23 cellular contexts compared by ENCODE assay signal in genomic region chr2:96940026-96940601, GRCh38. TPM values are rescaled to one million over a fixed set of nuclear protein-coding genes. Genes with fewer than 3 reads are reported as not detected.
A peak's percentile ranks its signal among the peaks of the same experiment; 100 is the strongest.
DNase-seq lines count a peak whose midpoint lies in the region; ATAC-seq and TF ChIP-seq lines count a peak whose summit lies in the region.
"Had no signal": no experiment of that assay in that cellular context is flagged by ENCODE, and none has a peak within 500 bp of the region (broad histone marks: within the 10 kb centered on the region; RNA-seq: fewer than 3 reads in every experiment).

No MANE protein-coding gene starts in this region.

- no peak overlapping the region for H3K18ac ChIP-seq in neuronal stem cell (ENCODE audit: low read length)

- no peaks in the 10 kb centered on the region for H3K79me1 ChIP-seq in neuronal stem cell (ENCODE audit: low read depth, low read length)

- H3K9me3 ChIP-seq in CD8-positive, alpha-beta memory T cell (ENCODE audit: low read length): no peaks in the 10 kb centered on the region
- no peaks in the 10 kb centered on the region for H3K9me3 ChIP-seq in neuronal stem cell (replicated peaks in 1 of 2; ENCODE audit: control insufficient read depth in 2 of 2, insufficient read depth in 1 of 2, low read depth in 1 of 2, low read length in 2 of 2)
- H3K9me3 ChIP-seq: gastrocnemius medialis had no signal

- no peak overlapping the region for H3K4me3 ChIP-seq in CD8-positive, alpha-beta memory T cell (ENCODE audit: low read length)
- H3K4me3 ChIP-seq in dorsolateral prefrontal cortex (no peak overlapping the region), neuronal stem cell (ENCODE audit: low read length in 2 of 2) (no peak overlapping the region), lower leg skin (ENCODE audit: low read depth, poor library complexity, severe bottlenecking) (no peak overlapping the region)
- H3K4me3 ChIP-seq: gastrocnemius medialis, psoas muscle had no signal

- CTCF ChIA-PET in CD8-positive, alpha-beta memory T cell (lab: Charles Lee): interaction anchor here (1.0 to 4.6 kb wide), 6 partner anchors 11 to 88 kb away, joined by 3 to 29 read pairs (median 7); partner anchors contain the start of gene ANKRD39

- no peak overlapping the region for H3K4me2 ChIP-seq in neuronal stem cell (ENCODE audit: insufficient read depth, low read length, poor library complexity, severe bottlenecking)

- H2BK15ac ChIP-seq in neuronal stem cell (ENCODE audit: low read length): no peak overlapping the region

- peak overlapping the region in 1 of 8 donors; percentile 62 for H3K27ac Mint-ChIP-seq in CD8-positive, alpha-beta memory T cell
- H3K27ac Mint-ChIP-seq in stimulated activated memory B cell treated with anti-CD40 and anti-IgM and Interleukin-4, amounts not matched to agents 10 μg/mL and 1 μg/mL and 100 μg/mL, for 72 hours: no peak overlapping the region
- H3K27ac Mint-ChIP-seq: nephron progenitor cell, type B pancreatic cell had no signal

- H3K9ac ChIP-seq in neuronal stem cell (ENCODE audit: low read depth, low read length, poor library complexity): peak overlapping the region; percentile 44

- H3K36me3 ChIP-seq in CD8-positive, alpha-beta memory T cell (ENCODE audit: insufficient read depth, low read length): no peaks in the 10 kb centered on the region
- H3K36me3 ChIP-seq in neuronal stem cell (replicated peaks in 1 of 2; ENCODE audit: control insufficient read depth in 2 of 2, insufficient read depth in 2 of 2, low read length in 2 of 2): no peaks in the 10 kb centered on the region
- H3K36me3 ChIP-seq: gastrocnemius medialis had no signal

- H4K8ac ChIP-seq in neuronal stem cell (ENCODE audit: low read depth, low read length): peak overlapping the region; percentile 17

- H3K4me1 ChIP-seq in CD8-positive, alpha-beta memory T cell (ENCODE audit: insufficient read depth, low read length): peaks cover 29% of the 10 kb centered on the region
- peaks cover 0 to 2% of the 10 kb centered on the region in 2 donors for H3K4me1 ChIP-seq in neuronal stem cell (ENCODE audit: control insufficient read depth in 2 of 2, insufficient read depth in 1 of 2, low read depth in 1 of 2, low read length in 2 of 2)
- H3K4me1 ChIP-seq: gastrocnemius medialis, psoas muscle had no signal

- DNase-seq in DMS79 treated with DMSO at 0.1 percent for 48 hours (lab: John Stamatoyannopoulos, UW) (peak; percentile 9), DMS79 (lab: John Stamatoyannopoulos, UW) (no peak), dorsolateral prefrontal cortex (peak in 8 of 10 donors; percentile 61 to 76 (median 62)), neuronal stem cell (ENCODE audit: low spot score) (no peak), lower leg skin (ENCODE audit: low spot score in 2 of 2) (no peak)
- DNase-seq in CD8-positive, alpha-beta memory T cell: peak in 1 of 5 donors; percentile 35
- no peak for DNase-seq in NK-92 treated with Interleukin-12 subunit alpha and Interleukin-12 subunit beta, amount 100 ng/mL, for 24 hours (lab: John Stamatoyannopoulos, UW)
- DNase-seq: activated CD4-positive, alpha-beta T cell treated with anti-CD3 and anti-CD28 coated beads for 36 hours; activated gamma-delta T cell treated with Interleukin-2 at 50 U/mL for 16 hours; Calu3; gastrocnemius medialis; left cardiac atrium; mesendoderm; NCI-H1048; NCI-H2081 treated with DMSO at 0.1 percent for 48 hours; NCI-H510A; nephron progenitor cell; stimulated activated naive CD8-positive, alpha-beta T cell treated with anti-CD3 and anti-CD28 coated beads, Interleukin-15, Interleukin-2, amounts not matched to agents 100 U/mL and 50 U/mL, for 24 hours had no signal

- H2AFZ ChIP-seq in neuronal stem cell (ENCODE audit: low read length): no peak overlapping the region

- H4K91ac ChIP-seq in neuronal stem cell (ENCODE audit: low read depth, low read length, poor library complexity): peak overlapping the region; percentile 92

- no peak overlapping the region for H2BK5ac ChIP-seq in neuronal stem cell (ENCODE audit: low read length)

- peak overlapping the region; percentile 56 for H3K14ac ChIP-seq in neuronal stem cell (ENCODE audit: low read length)

- POLR2A ChIA-PET in CD8-positive, alpha-beta memory T cell (lab: Charles Lee): interaction anchor here (1.9 kb wide), 1 partner anchor 72 kb away, joined by 8 read pairs; no protein-coding TSS in a partner anchor

- H2BK120ac ChIP-seq in neuronal stem cell (ENCODE audit: low read depth, low read length): no peak overlapping the region

- H3K4ac ChIP-seq in neuronal stem cell (ENCODE audit: low read length): no peak overlapping the region

- no peak for TF ChIP-seq POLR2A in lower leg skin (IDR thresholded peaks at IDR 0.05)

- intact Hi-C loops in dorsolateral prefrontal cortex (cut with DNase I) (no loop called here), lower leg skin (cut with DNase I; ENCODE audit: low total_unique reads) (no loop called here)

- no peaks in the 10 kb centered on the region for H3K27me3 ChIP-seq in CD8-positive, alpha-beta memory T cell (ENCODE audit: insufficient read depth, low read length, poor library complexity, severe bottlenecking)
- H3K27me3 ChIP-seq in dorsolateral prefrontal cortex (no peaks in the 10 kb centered on the region), neuronal stem cell (ENCODE audit: control insufficient read depth in 3 of 3, insufficient read depth in 3 of 3, low read depth in 1 of 3, low read length in 3 of 3) (peaks cover 0 to 2% (median 1%) of the 10 kb centered on the region in 3 experiments)
- H3K27me3 ChIP-seq: gastrocnemius medialis had no signal

- H3K27ac ChIP-seq in CD8-positive, alpha-beta memory T cell (ENCODE audit: low read depth, low read length): no peak overlapping the region
- H3K27ac ChIP-seq in dorsolateral prefrontal cortex (peak overlapping the region in 56 of 59 donors; percentile 31 to 91 (median 76)), neuronal stem cell (replicated peaks; ENCODE audit: low read length) (no peak overlapping the region)
- H3K27ac ChIP-seq: 22Rv1, gastrocnemius medialis, psoas muscle had no signal

- peak overlapping the region in 5 of 7 donors; percentile 1 to 70 (median 66) for H3K4me3 Mint-ChIP-seq in CD8-positive, alpha-beta memory T cell
- no peak overlapping the region for H3K4me3 Mint-ChIP-seq in stimulated activated memory B cell treated with anti-CD40 and anti-IgM and Interleukin-4, amounts not matched to agents 10 μg/mL and 1 μg/mL and 100 μg/mL, for 72 hours
- H3K4me3 Mint-ChIP-seq: activated CD4-positive, alpha-beta T cell treated with anti-CD3 and anti-CD28 coated beads for 36 hours; nephron progenitor cell; type B pancreatic cell had no signal

- peaks cover 0 to 20% (median 0%) of the 10 kb centered on the region in 3 donors for H3K36me3 Mint-ChIP-seq in CD8-positive, alpha-beta memory T cell
- H3K36me3 Mint-ChIP-seq in stimulated activated memory B cell treated with anti-CD40 and anti-IgM and Interleukin-4, amounts not matched to agents 10 μg/mL and 1 μg/mL and 100 μg/mL, for 72 hours: peaks cover 4% of the 10 kb centered on the region
- H3K36me3 Mint-ChIP-seq: type B pancreatic cell had no signal

- no CpG with 5 or more reads among the region's 13 CpGs for WGBS in neuronal stem cell (ENCODE audit: extremely low coverage in 2 of 2, insufficient read length in 2 of 2, insufficient replicate concordance in 1 of 2), 2 donors
- 80 to 82% methylated on average over 13 of the region's 13 CpGs for WGBS in lower leg skin, 2 donors

- H3K9me3 Mint-ChIP-seq in CD8-positive, alpha-beta memory T cell: peaks cover 5 to 17% (median 8%) of the 10 kb centered on the region in 5 donors
- peaks cover 10% of the 10 kb centered on the region for H3K9me3 Mint-ChIP-seq in stimulated activated memory B cell treated with anti-CD40 and anti-IgM and Interleukin-4, amounts not matched to agents 10 μg/mL and 1 μg/mL and 100 μg/mL, for 72 hours

- peak overlapping the region; percentile 58 for H2BK12ac ChIP-seq in neuronal stem cell (ENCODE audit: low read length)

- H3K27me3 Mint-ChIP-seq in CD8-positive, alpha-beta memory T cell: peaks cover 0 to 2% of the 10 kb centered on the region in 2 donors
- H3K27me3 Mint-ChIP-seq in stimulated activated memory B cell treated with anti-CD40 and anti-IgM and Interleukin-4, amounts not matched to agents 10 μg/mL and 1 μg/mL and 100 μg/mL, for 72 hours: peaks cover 10% of the 10 kb centered on the region
- H3K27me3 Mint-ChIP-seq: activated CD4-positive, alpha-beta T cell treated with anti-CD3 and anti-CD28 coated beads for 36 hours; type B pancreatic cell had no signal

- TF ChIP-seq CTCF in dorsolateral prefrontal cortex (IDR thresholded peaks at IDR 0.05 in 54 of 56, conservative IDR thresholded peaks at IDR 0.05 in 2 of 56; ENCODE audit: low read depth in 1 of 56, partially characterized antibody in 56 of 56): no peak
- TF ChIP-seq CTCF in lower leg skin (IDR thresholded peaks at IDR 0.05): no peak

- peak overlapping the region; percentile 52 for H3K23ac ChIP-seq in neuronal stem cell (ENCODE audit: low read depth, low read length, poor library complexity)

- peaks cover 24 to 36% (median 33%) of the 10 kb centered on the region in 3 donors for H3K4me1 Mint-ChIP-seq in CD8-positive, alpha-beta memory T cell
- H3K4me1 Mint-ChIP-seq in stimulated activated memory B cell treated with anti-CD40 and anti-IgM and Interleukin-4, amounts not matched to agents 10 μg/mL and 1 μg/mL and 100 μg/mL, for 72 hours: peaks cover 11% of the 10 kb centered on the region

- ATAC-seq in stimulated activated memory B cell treated with anti-CD40 and anti-IgM and Interleukin-4, amounts not matched to agents 10 μg/mL and 1 μg/mL and 100 μg/mL, for 72 hours: no peak
- ATAC-seq: esophagus mucosa; gastrocnemius medialis; left cardiac atrium; psoas muscle; stimulated activated naive CD8-positive, alpha-beta T cell treated with anti-CD3 and anti-CD28 coated beads, Interleukin-15, Interleukin-2, amounts not matched to agents 100 U/mL and 50 U/mL, for 24 hours had no signal

- H2AK5ac ChIP-seq in neuronal stem cell (ENCODE audit: low read depth, low read length): peak overlapping the region; percentile 63

RNA-seq across cellular contexts. Expression of gene FAM178B, which starts 46.3 kb away (rescaled TPM):
- total RNA-seq in CD8-positive, alpha-beta memory T cell: under 1 TPM; 0.37 to 0.38 TPM
- 0.43 TPM for polyA plus RNA-seq in CD8-positive, alpha-beta memory T cell
- total RNA-seq in dorsolateral prefrontal cortex (10 to 100 TPM in 40 of 120 experiments, 1 to 10 TPM in 80; 1.5 to 44.2 (median 8.0) TPM), lower leg skin (1 to 10 TPM in 3 of 4 donors, not detected in 1; 1.4 to 2.8 (median 2.8) TPM)
- polyA plus RNA-seq in neuronal stem cell (2013, experiment 1 of 2): 1.0 TPM
- polyA plus RNA-seq in neuronal stem cell (2013, experiment 2 of 2): 1.0 TPM
- total RNA-seq: Calu3, psoas muscle had no signal

Comparison
In these comparisons a context has a peak if more than half of its experiments do, and no peak if none do; other contexts are left out.
1. DNase-seq: peak in DMS79 treated with DMSO at 0.1 percent for 48 hours (single experiment) and dorsolateral prefrontal cortex (8 of 10); none in DMS79 (single experiment), neuronal stem cell (single experiment), lower leg skin (0 of 2) and NK-92 treated with Interleukin-12 subunit alpha and Interleukin-12 subunit beta, amount 100 ng/mL, for 24 hours (single experiment).
2. H3K27ac ChIP-seq: peak in dorsolateral prefrontal cortex (56 of 59); none in CD8-positive, alpha-beta memory T cell (single experiment) and neuronal stem cell (single experiment).